25 cellular contexts compared by ENCODE assay signal in the genomic region with DNA sequence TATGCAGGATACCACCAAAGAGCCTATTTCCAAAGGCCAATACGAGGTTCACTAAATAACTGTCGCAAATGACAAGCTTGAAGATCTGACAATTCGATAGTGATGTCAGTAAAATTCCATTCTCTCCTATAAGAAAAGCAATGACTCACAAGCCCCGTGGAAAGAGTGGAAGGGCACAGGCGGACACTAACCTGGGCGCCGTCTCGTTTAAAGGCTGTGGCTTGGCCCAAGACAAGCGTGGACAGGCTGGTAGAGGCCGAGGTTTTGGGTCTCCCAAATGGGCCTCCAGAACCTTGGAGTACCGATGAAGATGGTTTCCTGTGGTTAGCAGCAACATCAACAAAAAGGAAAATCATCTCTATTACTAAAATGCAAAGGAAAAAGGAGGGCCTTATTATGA. TPM values are rescaled to one million over a fixed set of nuclear protein-coding genes. Genes with fewer than 3 reads are reported as not detected.
"Had no signal": no experiment of that assay in that cellular context is flagged by ENCODE, and none has a peak within 500 bp of the region (broad histone marks: within the 10 kb centered on the region; RNA-seq: fewer than 3 reads in every experiment).

No MANE protein-coding gene starts in this region.

- H3K4me3 ChIP-seq: MG63, Peyer's patch had no signal

- H3K9me3 ChIP-seq: MG63, Peyer's patch had no signal

- H3K27me3 ChIP-seq: MG63, Peyer's patch had no signal

- DNase-seq: activated CD4-positive, alpha-beta memory T cell treated with anti-CD3 and anti-CD28 coated beads, Interleukin-2, amount 10 ng/mL, durations not matched to agents 7 days and 5 days; activated CD4-positive, alpha-beta T cell treated with anti-CD3 and anti-CD28 coated beads, Interleukin-2, amount 50 U/mL, for 1 hour; activated CD4-positive, CD25-positive, alpha-beta regulatory T cell; activated gamma-delta T cell treated with Interleukin-2 at 50 U/mL for 16 hours; activated naive CD4-positive, alpha-beta T cell treated with anti-CD3 and anti-CD28 coated beads, Interleukin-2, amount 10 ng/mL, durations not matched to agents 7 days and 5 days; activated naive CD8-positive, alpha-beta T cell treated with anti-CD3 and anti-CD28 coated beads for 36 hours; activated T-cell treated with anti-CD3 and anti-CD28 coated beads for 4 hours; activated T-cell treated with anti-CD3 and anti-CD28 coated beads, Interleukin-2, amount 50 U/mL, for 48 hours; MG63; MV-4-11; NCI-H1105; NCI-H1436; NCI-H1694 treated with DMSO at 0.1 percent for 48 hours; NCI-H2029 treated with DMSO at 0.1 percent for 48 hours; NCI-H345; NCI-H510A; NCI-H526 treated with DMSO at 0.1 percent for 48 hours; NK-92 treated with Interleukin-12 subunit alpha and Interleukin-12 subunit beta, amount 100 ng/mL, for 24 hours; SHP77 treated with DMSO at 0.1 percent for 48 hours; T-helper 2 cell; T1000 had no signal

- H3K27ac ChIP-seq: Peyer's patch, RWPE1 had no signal

- H3K4me1 ChIP-seq: Peyer's patch had no signal

RNA-seq across cellular contexts. Expression of gene SLC38A8, which starts 16.5 kb away (rescaled TPM):
- total RNA-seq: activated CD4-positive, alpha-beta memory T cell treated with anti-CD3 and anti-CD28 coated beads, Interleukin-2, amount 10 ng/mL, durations not matched to agents 7 days and 5 days; activated CD8-positive, alpha-beta memory T cell treated with anti-CD3 and anti-CD28 coated beads for 36 hours; activated naive CD8-positive, alpha-beta T cell treated with anti-CD3 and anti-CD28 coated beads for 36 hours; activated T-helper 2 cell treated with anti-CD3 and anti-CD28 coated beads, Interferon-gamma antibody, Interleukin-2, Interleukin-4, amounts not matched to agents 10 μg/mL and 5 μg/mL and 100 μg/mL, durations not matched to agents 14 hours and 24 hours and 36 hours; Peyer's patch had no signal
